Comparison of ENCODE assay signal across 18 cellular contexts in genomic region chr3:105214575-105214974, GRCh38.
DNase-seq lines count a peak whose midpoint lies in the region; ATAC-seq and TF ChIP-seq lines count a peak whose summit lies in the region.
"Had no signal": no experiment of that assay in that cellular context is flagged by ENCODE, and none has a peak within 500 bp of the region (broad histone marks: within the 10 kb centered on the region; RNA-seq: fewer than 3 reads in every experiment).

No MANE protein-coding gene starts in this region.

- no peaks in the 10 kb centered on the region for H4K20me1 ChIP-seq in mammary epithelial cell (ENCODE audit: insufficient read depth, low read length)
- H4K20me1 ChIP-seq: BLaER1 treated with 17β-estradiol and CSF1 and Interleukin-3, amounts not matched to agents 10 nM and 100 nM had no signal

- 21% methylated on average over 1 of the region's 1 CpG for WGBS in mammary epithelial cell (ENCODE audit: low coverage, missing lambda C conversion rate)

- H3K9me3 ChIP-seq in mammary epithelial cell (replicated peaks; ENCODE audit: insufficient read depth, low read length): no peaks in the 10 kb centered on the region
- H3K9me3 ChIP-seq in breast epithelium: no peaks in the 10 kb centered on the region
- H3K9me3 ChIP-seq: A549; BLaER1 treated with 17β-estradiol and CSF1 and Interleukin-3, amounts not matched to agents 10 nM and 100 nM; Caco-2 had no signal

- intact Hi-C loops in mammary epithelial cell (cut with micrococcal nuclease) (no loop called here), breast epithelium (cut with DNase I; ENCODE audit: low total_unique reads) (no loop called here)

- DNase-seq in mammary epithelial cell (peak; percentile 11), breast epithelium (ENCODE audit: low spot score in 2 of 2) (no peak), epithelial cell of esophagus (ENCODE audit: low read depth) (peak; percentile 39), osteocyte (ENCODE audit: extremely low spot score, unreplicated experiment) (no peak), mesothelial cell of epicardium (ENCODE audit: low spot score in 2 of 2, unreplicated experiment in 2 of 2) (no peak)
- DNase-seq: AML-193; Caco-2; Calu3; CD4-positive, alpha-beta T cell; CD8-positive, alpha-beta T cell; DMS79 treated with DMSO at 0.1 percent for 48 hours; GF-D8 had no signal

- H3K4me3 ChIP-seq in mammary epithelial cell (replicated peaks in 1 of 3; ENCODE audit: insufficient read depth in 1 of 3, low read depth in 2 of 3, low read length in 3 of 3) (no peak overlapping the region), breast epithelium (no peak overlapping the region), epithelial cell of esophagus (ENCODE audit: low read length) (no peak overlapping the region)
- H3K4me3 ChIP-seq: A549; BLaER1 treated with 17β-estradiol and CSF1 and Interleukin-3, amounts not matched to agents 10 nM and 100 nM had no signal

- no peak for ATAC-seq in HG03135 (IDR thresholded peaks at IDR 0.05; ENCODE audit: unreplicated experiment)
- ATAC-seq: A549; CD8-positive, alpha-beta T cell had no signal

- H3K27ac Mint-ChIP-seq in osteocyte (ENCODE audit: unreplicated experiment) (peak overlapping the region; percentile 4), mesothelial cell of epicardium (no peak overlapping the region)
- H3K27ac Mint-ChIP-seq: B cell; CD4-positive, alpha-beta T cell; CD8-positive, alpha-beta T cell had no signal

- H3K27me3 ChIP-seq in mammary epithelial cell (ENCODE audit: insufficient read depth, low read length) (no peaks in the 10 kb centered on the region), breast epithelium (no peaks in the 10 kb centered on the region)
- H3K27me3 ChIP-seq: BLaER1 treated with 17β-estradiol and CSF1 and Interleukin-3, amounts not matched to agents 10 nM and 100 nM had no signal

- H3K4me1 ChIP-seq in mammary epithelial cell (ENCODE audit: insufficient read depth, low read length) (no peaks in the 10 kb centered on the region), breast epithelium (no peaks in the 10 kb centered on the region)
- H3K4me1 ChIP-seq: A549; BLaER1 treated with 17β-estradiol and CSF1 and Interleukin-3, amounts not matched to agents 10 nM and 100 nM; Caco-2 had no signal

- H3K4me2 ChIP-seq in mammary epithelial cell (ENCODE audit: insufficient read depth, low read depth, low read length): no peak overlapping the region
- H3K4me2 ChIP-seq: A549; BLaER1 treated with 17β-estradiol and CSF1 and Interleukin-3, amounts not matched to agents 10 nM and 100 nM had no signal

- no peaks in the 10 kb centered on the region for H3K36me3 ChIP-seq in mammary epithelial cell (ENCODE audit: insufficient read depth, low read length)
- H3K36me3 ChIP-seq in breast epithelium: no peaks in the 10 kb centered on the region
- H3K36me3 ChIP-seq: BLaER1 treated with 17β-estradiol and CSF1 and Interleukin-3, amounts not matched to agents 10 nM and 100 nM had no signal

- H3K4me1 Mint-ChIP-seq in osteocyte (ENCODE audit: unreplicated experiment): peaks cover 10% of the 10 kb centered on the region
- H3K4me1 Mint-ChIP-seq in mesothelial cell of epicardium: no peaks in the 10 kb centered on the region
- H3K4me1 Mint-ChIP-seq: B cell had no signal

- dilution Hi-C loops in mammary epithelial cell (cut with HindIII; ENCODE audit: low sequenced_read_pairs): no loop called here

- no peak overlapping the region for H2AFZ ChIP-seq in mammary epithelial cell (ENCODE audit: low read depth, low read length)

- CTCF ChIA-PET in mammary epithelial cell (lab: Charles Lee; ENCODE audit: low non-redundant PET): no interaction called here

- in situ Hi-C loops in mammary epithelial cell (cut with MboI; ENCODE audit: low sequenced_read_pairs in 2 of 2): no loop called here

- H3K79me2 ChIP-seq in mammary epithelial cell (ENCODE audit: insufficient read depth, low read length): no peaks in the 10 kb centered on the region

- H3K4me3 Mint-ChIP-seq in osteocyte (ENCODE audit: unreplicated experiment): no peak overlapping the region
- H3K4me3 Mint-ChIP-seq in mesothelial cell of epicardium: no peak overlapping the region
- H3K4me3 Mint-ChIP-seq: B cell; CD4-positive, alpha-beta T cell; CD8-positive, alpha-beta T cell had no signal

- H3K36me3 Mint-ChIP-seq in osteocyte (ENCODE audit: unreplicated experiment) (no peaks in the 10 kb centered on the region), mesothelial cell of epicardium (no peaks in the 10 kb centered on the region)
- H3K36me3 Mint-ChIP-seq: CD8-positive, alpha-beta T cell had no signal

- H3K9me3 Mint-ChIP-seq in osteocyte (ENCODE audit: unreplicated experiment) (no peaks in the 10 kb centered on the region), mesothelial cell of epicardium (peaks cover 9% of the 10 kb centered on the region)
- H3K9me3 Mint-ChIP-seq: CD4-positive, alpha-beta T cell had no signal

- TF ChIP-seq CTCF in mammary epithelial cell (conservative IDR thresholded peaks at IDR 0.05 in 1 of 2, IDR thresholded peaks at IDR 0.05 in 1 of 2; ENCODE audit: extremely low read depth in 1 of 2, insufficient read depth in 1 of 2, low read depth in 1 of 2, low read length in 2 of 2) (no peak), breast epithelium (IDR thresholded peaks at IDR 0.05) (no peak), epithelial cell of esophagus (IDR thresholded peaks at IDR 0.05; ENCODE audit: insufficient read depth, low read depth, low read length, missing control alignments) (no peak), osteocyte (IDR thresholded peaks at IDR 0.05) (no peak), mesothelial cell of epicardium (IDR thresholded peaks at IDR 0.05; ENCODE audit: unreplicated experiment) (no peak)

- no peak for TF ChIP-seq POLR2A in breast epithelium (IDR thresholded peaks at IDR 0.05)

- H3K27me3 Mint-ChIP-seq in osteocyte (ENCODE audit: unreplicated experiment) (no peaks in the 10 kb centered on the region), mesothelial cell of epicardium (ENCODE audit: low read depth) (no peaks in the 10 kb centered on the region)
- H3K27me3 Mint-ChIP-seq: CD4-positive, alpha-beta T cell had no signal

- no peak overlapping the region for H3K9ac ChIP-seq in mammary epithelial cell (ENCODE audit: insufficient read depth, low read length)
- H3K9ac ChIP-seq: BLaER1 treated with 17β-estradiol and CSF1 and Interleukin-3, amounts not matched to agents 10 nM and 100 nM had no signal

- no TSS peak for BruUV-seq in mammary epithelial cell (replicated peaks; lab: Mats Ljungman, UMichigan)

- H3K27ac ChIP-seq in mammary epithelial cell (ENCODE audit: insufficient read depth, low read depth, low read length): no peak overlapping the region
- no peak overlapping the region for H3K27ac ChIP-seq in breast epithelium
- H3K27ac ChIP-seq: 22Rv1; A549; BLaER1 treated with 17β-estradiol and CSF1 and Interleukin-3, amounts not matched to agents 10 nM and 100 nM; C4-2B had no signal

Comparison
In these comparisons a context has a peak if more than half of its experiments do, and no peak if none do; other contexts are left out.
1. DNase-seq: peak in mammary epithelial cell (single experiment) and epithelial cell of esophagus (single experiment); none in breast epithelium (0 of 2), osteocyte (single experiment) and mesothelial cell of epicardium (0 of 2).